In genomic region chr18:38032516-38032915, GRCh38 we compare ENCODE assay signal across 21 cellular contexts.
A peak's percentile ranks its signal among the peaks of the same experiment; 100 is the strongest.
DNase-seq lines count a peak whose midpoint lies in the region; ATAC-seq, FAIRE-seq and TF ChIP-seq lines count a peak whose summit lies in the region.
"Had no signal": no experiment of that assay in that cellular context is flagged by ENCODE, and none has a peak within 500 bp of the region (broad histone marks: within the 10 kb centered on the region; RNA-seq: fewer than 3 reads in every experiment).

No MANE protein-coding gene starts in this region.

- H3K27ac ChIP-seq in foreskin keratinocyte, result peak overlapping the region; percentile 22
- no peak overlapping the region for H3K27ac ChIP-seq in mesenchymal stem cell (ENCODE audit: low read length, poor library complexity, severe bottlenecking)
- H3K27ac ChIP-seq: A549, GM23248 had no signal

- no peaks in the 10 kb centered on the region for H3K27me3 Mint-ChIP-seq in mesothelial cell of epicardium (ENCODE audit: low read depth)
- H3K27me3 Mint-ChIP-seq: CD4-positive, CD25-positive, alpha-beta regulatory T cell had no signal

- H3K36me3 ChIP-seq in mesenchymal stem cell (ENCODE audit: control insufficient read depth in 1 of 2, insufficient read depth in 2 of 2, low read depth in 1 of 2, low read length in 2 of 2), result no peaks in the 10 kb centered on the region

- in situ Hi-C loops in ACHN (cut with HindIII; ENCODE audit: low pct_ligation_motif_present, low pct_unique_long_range_greater_than_20kb, low sequenced_read_pairs), result no loop called here

- peak; percentile 9 for DNase-seq in ACHN
- DNase-seq in epithelial cell of esophagus (ENCODE audit: low read depth), result peak; percentile 39
- DNase-seq in foreskin keratinocyte, result peak in 1 of 2 donors; percentile 45
- no peak for DNase-seq in mesenchymal stem cell
- DNase-seq in GM19239 (ENCODE audit: insufficient read length, low spot score), result no peak
- DNase-seq in activated CD4-positive, alpha-beta T cell treated with anti-CD3 and anti-CD28 coated beads, Interleukin-2, amount 50 U/mL, for 1 hour, result no peak
- no peak for DNase-seq in mesothelial cell of epicardium (ENCODE audit: low spot score in 2 of 2, unreplicated experiment in 2 of 2)
- DNase-seq: 8988T; C1 segment of cervical spinal cord; Caco-2; CD4-positive, CD25-positive, alpha-beta regulatory T cell; CD8-positive, alpha-beta T cell; DMS153; DND-41; GM23248; H7; HCEC 1CT had no signal

- H3K4me3 ChIP-seq in epithelial cell of esophagus (ENCODE audit: low read length), result no peak overlapping the region
- H3K4me3 ChIP-seq in mesenchymal stem cell (ENCODE audit: insufficient read depth in 1 of 2, low read depth in 1 of 2, low read length in 2 of 2), result no peak overlapping the region
- H3K4me3 ChIP-seq: A549, GM23248 had no signal

- no peak overlapping the region for H2BK120ac ChIP-seq in mesenchymal stem cell (ENCODE audit: low read depth, low read length)

- no peak overlapping the region for H2AFZ ChIP-seq in mesenchymal stem cell (ENCODE audit: low read depth, low read length)
- H2AFZ ChIP-seq: GM23248 had no signal

- no peak overlapping the region for H3K4me3 Mint-ChIP-seq in mesothelial cell of epicardium
- H3K4me3 Mint-ChIP-seq: CD4-positive, CD25-positive, alpha-beta regulatory T cell; CD8-positive, alpha-beta T cell had no signal

- H3K4me2 ChIP-seq in mesenchymal stem cell (ENCODE audit: low read length, poor library complexity, severe bottlenecking), result no peak overlapping the region
- H3K4me2 ChIP-seq: A549 had no signal

- no peaks in the 10 kb centered on the region for H3K4me1 Mint-ChIP-seq in mesothelial cell of epicardium
- H3K4me1 Mint-ChIP-seq: CD4-positive, CD25-positive, alpha-beta regulatory T cell had no signal

- no peak overlapping the region for H3K9ac ChIP-seq in mesenchymal stem cell (ENCODE audit: low read length)
- H3K9ac ChIP-seq: GM23248 had no signal

- peak overlapping the region; percentile 7 for H2AK5ac ChIP-seq in mesenchymal stem cell (ENCODE audit: low read length, severe bottlenecking)

- H4K8ac ChIP-seq in mesenchymal stem cell (ENCODE audit: low read length), result no peak overlapping the region

- H3K4me1 ChIP-seq in foreskin keratinocyte (peaks cover 17% of the 10 kb centered on the region), mesenchymal stem cell (ENCODE audit: control insufficient read depth, insufficient read depth, low read depth, low read length) (peaks cover 3% of the 10 kb centered on the region)
- H3K4me1 ChIP-seq: A549, Caco-2 had no signal

- ATAC-seq in foreskin keratinocyte, result peak; percentile 51
- ATAC-seq: A549; CD8-positive, alpha-beta T cell had no signal

- TF ChIP-seq CTCF in epithelial cell of esophagus (IDR thresholded peaks at IDR 0.05; ENCODE audit: insufficient read depth, low read depth, low read length, missing control alignments), result no peak
- TF ChIP-seq CTCF in foreskin keratinocyte (conservative IDR thresholded peaks at IDR 0.05), result no peak
- TF ChIP-seq CTCF in mesothelial cell of epicardium (IDR thresholded peaks at IDR 0.05; ENCODE audit: unreplicated experiment), result no peak

- no peak overlapping the region for H2BK5ac ChIP-seq in mesenchymal stem cell (ENCODE audit: low read depth, low read length, poor library complexity, severe bottlenecking)

- no peak overlapping the region for H3K4ac ChIP-seq in mesenchymal stem cell (ENCODE audit: low read depth in 1 of 2, low read length in 2 of 2)

- no peaks in the 10 kb centered on the region for H3K79me1 ChIP-seq in mesenchymal stem cell (replicated peaks; ENCODE audit: low read length, poor library complexity, severe bottlenecking)

- H3K14ac ChIP-seq in mesenchymal stem cell (ENCODE audit: low read length in 2 of 2), result no peak overlapping the region

- no peak overlapping the region for H2BK12ac ChIP-seq in mesenchymal stem cell (ENCODE audit: low read length in 2 of 2)

- no peak overlapping the region for H3K18ac ChIP-seq in mesenchymal stem cell (ENCODE audit: low read depth in 1 of 2, low read length in 2 of 2)

- H4K91ac ChIP-seq in mesenchymal stem cell (ENCODE audit: low read length), result no peak overlapping the region

- no peak overlapping the region for H3K23ac ChIP-seq in mesenchymal stem cell (ENCODE audit: low read length in 2 of 2)

- FAIRE-seq in GM19239 (lab: Jason Lieb, UNC), result no peak
- FAIRE-seq: A549, G401.6, GM12892, H1 had no signal

- H3K27me3 ChIP-seq in foreskin keratinocyte, result no peaks in the 10 kb centered on the region
- H3K27me3 ChIP-seq in mesenchymal stem cell (ENCODE audit: control insufficient read depth in 1 of 2, insufficient read depth in 1 of 2, low read length in 2 of 2), result no peaks in the 10 kb centered on the region

- no peaks in the 10 kb centered on the region for H3K9me3 Mint-ChIP-seq in mesothelial cell of epicardium

- no peaks in the 10 kb centered on the region for H3K9me3 ChIP-seq in mesenchymal stem cell (ENCODE audit: control insufficient read depth, low read length)
- H3K9me3 ChIP-seq: A549, Caco-2 had no signal

- no peaks in the 10 kb centered on the region for H3K36me3 Mint-ChIP-seq in mesothelial cell of epicardium
- H3K36me3 Mint-ChIP-seq: CD4-positive, CD25-positive, alpha-beta regulatory T cell; CD8-positive, alpha-beta T cell had no signal

- no peak overlapping the region for H2BK15ac ChIP-seq in mesenchymal stem cell (ENCODE audit: low read depth, poor library complexity, severe bottlenecking)

- no peak overlapping the region for H3K27ac Mint-ChIP-seq in mesothelial cell of epicardium
- H3K27ac Mint-ChIP-seq: CD4-positive, CD25-positive, alpha-beta regulatory T cell; CD8-positive, alpha-beta T cell had no signal

Comparison
In these comparisons a context has a peak if more than half of its experiments do, and no peak if none do; other contexts are left out.
1. DNase-seq: peak in ACHN (single experiment) and epithelial cell of esophagus (single experiment); none in mesenchymal stem cell (single experiment), GM19239 (single experiment), activated CD4-positive, alpha-beta T cell treated with anti-CD3 and anti-CD28 coated beads, Interleukin-2, amount 50 U/mL, for 1 hour (single experiment) and mesothelial cell of epicardium (0 of 2).